Comparison of ENCODE assay signal across 9 cellular contexts in genomic region chr2:26412091-26412673, GRCh38.
A peak's percentile ranks its signal among the peaks of the same experiment; 100 is the strongest.
DNase-seq lines count a peak whose midpoint lies in the region; ATAC-seq, FAIRE-seq and TF ChIP-seq lines count a peak whose summit lies in the region.
"Had no signal": no experiment of that assay in that cellular context is flagged by ENCODE, and none has a peak within 500 bp of the region (broad histone marks: within the 10 kb centered on the region; RNA-seq: fewer than 3 reads in every experiment).

No MANE protein-coding gene starts in this region.

- DNase-seq in AML-193 (lab: John Stamatoyannopoulos, UW), result peak; percentile 40 to 50
- peak; percentile 49 for DNase-seq in NOMO-1 treated with dmso at 0.1 percent for 144 hours (lab: John Stamatoyannopoulos, UW; ENCODE audit: unreplicated experiment)
- DNase-seq in erythroblast (lab: John Stamatoyannopoulos, UW), result peak; percentile 70 to 83
- no peak for DNase-seq in caudate nucleus (lab: John Stamatoyannopoulos, UW)
- DNase-seq in RCC 7860 (ENCODE audit: low spot score), result no peak
- no peak for DNase-seq in NCI-H524 treated with DMSO at 0.1 percent for 48 hours (lab: John Stamatoyannopoulos, UW)
- DNase-seq in NCI-H187 (lab: John Stamatoyannopoulos, UW), result no peak
- DNase-seq: foreskin fibroblast had no signal

- ATAC-seq in GM19351 (IDR thresholded peaks at IDR 0.05; ENCODE audit: unreplicated experiment), result peak; percentile 79

- no peak for FAIRE-seq in RCC 7860 (lab: Jason Lieb, UNC)

- peak; percentile 52 for TF ChIP-seq POLR2A in erythroblast (IDR thresholded peaks at IDR 0.05; ENCODE audit: low read length)

- H3K27ac ChIP-seq in caudate nucleus (ENCODE audit: low read depth, low read length), result no peak overlapping the region

Comparison
In these comparisons a context has a peak if more than half of its experiments do, and no peak if none do; other contexts are left out.
1. DNase-seq: peak in AML-193 (2 of 2), NOMO-1 treated with dmso at 0.1 percent for 144 hours (single experiment) and erythroblast (2 of 2); none in caudate nucleus (0 of 61), RCC 7860 (single experiment), NCI-H524 treated with DMSO at 0.1 percent for 48 hours (single experiment) and NCI-H187 (0 of 2).